ENCODE assay signal across 13 cellular contexts in the genomic region with DNA sequence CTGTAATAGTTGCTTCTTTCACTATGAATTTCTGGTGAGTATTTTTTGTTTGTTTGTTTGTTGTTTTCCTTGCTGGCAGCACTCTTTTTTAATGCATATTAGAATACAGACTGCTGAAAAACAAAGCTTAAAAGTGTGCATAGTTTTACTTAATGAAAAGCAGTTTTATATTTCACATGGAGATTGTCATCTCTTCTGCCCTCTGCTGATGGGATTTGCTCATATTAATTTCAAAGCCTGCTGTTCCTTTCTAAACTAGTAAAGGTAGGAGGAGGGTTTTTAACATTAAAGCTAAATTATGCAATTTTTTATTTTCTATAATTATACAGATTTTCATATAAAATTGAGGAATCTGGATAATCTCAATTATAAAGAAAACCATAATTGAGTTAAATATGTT.
DNase-seq lines count a peak whose midpoint lies in the region; ATAC-seq and TF ChIP-seq lines count a peak whose summit lies in the region.
"Had no signal": no experiment of that assay in that cellular context is flagged by ENCODE, and none has a peak within 500 bp of the region (broad histone marks: within the 10 kb centered on the region; RNA-seq: fewer than 3 reads in every experiment).

No MANE protein-coding gene starts in this region.

- H3K27me3 ChIP-seq in left ventricle myocardium inferior (ENCODE audit: low read depth) (no peaks in the 10 kb centered on the region), right cardiac atrium (ENCODE audit: control insufficient read depth, insufficient read depth) (no peaks in the 10 kb centered on the region)

- H3K36me3 ChIP-seq in left ventricle myocardium inferior = no peaks in the 10 kb centered on the region

- DNase-seq in left ventricle myocardium inferior (no peak), right cardiac atrium (no peak), RWPE1 (ENCODE audit: low spot score) (peak; percentile 6), foreskin fibroblast (peak; percentile 4 to 50), SW480 (ENCODE audit: low spot score) (no peak)
- no peak for DNase-seq in stimulated activated CD4-positive, alpha-beta T cell treated with anti-CD3 and anti-CD28 coated beads, Interleukin-4, amount 100 ng/mL, for 24 hours
- DNase-seq: activated naive CD8-positive, alpha-beta T cell treated with anti-CD3 and anti-CD28 coated beads, Interleukin-2, amount 10 ng/mL, durations not matched to agents 7 days and 5 days; DMS79; NCI-H2107; posterior cingulate gyrus had no signal

- H3K4me3 ChIP-seq in left ventricle myocardium inferior = no peak overlapping the region
- H3K4me3 ChIP-seq in right cardiac atrium (ENCODE audit: low read length) = no peak overlapping the region
- no peak overlapping the region for H3K4me3 ChIP-seq in foreskin fibroblast (ENCODE audit: low read depth in 1 of 2, low read length in 2 of 2)

- TF ChIP-seq CTCF in left ventricle myocardium inferior (IDR thresholded peaks at IDR 0.05; ENCODE audit: borderline replicate concordance) = peak; percentile 21
- TF ChIP-seq CTCF in RWPE1 (conservative IDR thresholded peaks at IDR 0.05; ENCODE audit: low read depth) = peak; percentile 49
- peak; percentile 18 for TF ChIP-seq CTCF in foreskin fibroblast (IDR thresholded peaks at IDR 0.05; ENCODE audit: low read depth, low read length)

- POLR2A ChIA-PET in RWPE1 (lab: Yijun Ruan, JAX; ENCODE audit: low non-redundant PET) = no interaction called here

- H3K9me3 ChIP-seq in left ventricle myocardium inferior (replicated peaks) = no peaks in the 10 kb centered on the region
- no peaks in the 10 kb centered on the region for H3K9me3 ChIP-seq in right cardiac atrium (ENCODE audit: control insufficient read depth, low read length)

- no peak for ATAC-seq in right cardiac atrium
- ATAC-seq in HG02623 (IDR thresholded peaks at IDR 0.05; ENCODE audit: unreplicated experiment) = no peak
- ATAC-seq in GM21737 (IDR thresholded peaks at IDR 0.05; ENCODE audit: unreplicated experiment) = no peak
- ATAC-seq: WTC11 had no signal

- H3K27ac ChIP-seq in left ventricle myocardium inferior (replicated peaks) = no peak overlapping the region
- H3K27ac ChIP-seq in right cardiac atrium (ENCODE audit: low read length) = no peak overlapping the region
- H3K27ac ChIP-seq in RWPE1 = no peak overlapping the region

- CTCF ChIA-PET in RWPE1 (lab: Yijun Ruan, JAX) = interaction anchor here (0.6 kb wide), 3 partner anchors 62 to 1184 kb away, joined by 3 to 5 read pairs (median 4); no protein-coding TSS in a partner anchor

- H3K4me1 ChIP-seq in left ventricle myocardium inferior (no peaks in the 10 kb centered on the region), right cardiac atrium (ENCODE audit: control insufficient read depth, insufficient read depth, low read length) (no peaks in the 10 kb centered on the region)

- intact Hi-C loops in left ventricle myocardium inferior (cut with micrococcal nuclease) = no loop called here
- intact Hi-C loops in right cardiac atrium (cut with DNase I) = no loop called here

Comparison
In these comparisons a context has a peak if more than half of its experiments do, and no peak if none do; other contexts are left out.
1. DNase-seq: peak in RWPE1 (single experiment) and foreskin fibroblast (2 of 2); none in left ventricle myocardium inferior (single experiment), right cardiac atrium (0 of 3), SW480 (single experiment) and stimulated activated CD4-positive, alpha-beta T cell treated with anti-CD3 and anti-CD28 coated beads, Interleukin-4, amount 100 ng/mL, for 24 hours (single experiment).
2. Peak in every context shown above with its lines, with median percentiles within 50 percentile points of each other: CTCF ChIP-seq.